11 cellular contexts compared by ENCODE assay signal in the genomic region with DNA sequence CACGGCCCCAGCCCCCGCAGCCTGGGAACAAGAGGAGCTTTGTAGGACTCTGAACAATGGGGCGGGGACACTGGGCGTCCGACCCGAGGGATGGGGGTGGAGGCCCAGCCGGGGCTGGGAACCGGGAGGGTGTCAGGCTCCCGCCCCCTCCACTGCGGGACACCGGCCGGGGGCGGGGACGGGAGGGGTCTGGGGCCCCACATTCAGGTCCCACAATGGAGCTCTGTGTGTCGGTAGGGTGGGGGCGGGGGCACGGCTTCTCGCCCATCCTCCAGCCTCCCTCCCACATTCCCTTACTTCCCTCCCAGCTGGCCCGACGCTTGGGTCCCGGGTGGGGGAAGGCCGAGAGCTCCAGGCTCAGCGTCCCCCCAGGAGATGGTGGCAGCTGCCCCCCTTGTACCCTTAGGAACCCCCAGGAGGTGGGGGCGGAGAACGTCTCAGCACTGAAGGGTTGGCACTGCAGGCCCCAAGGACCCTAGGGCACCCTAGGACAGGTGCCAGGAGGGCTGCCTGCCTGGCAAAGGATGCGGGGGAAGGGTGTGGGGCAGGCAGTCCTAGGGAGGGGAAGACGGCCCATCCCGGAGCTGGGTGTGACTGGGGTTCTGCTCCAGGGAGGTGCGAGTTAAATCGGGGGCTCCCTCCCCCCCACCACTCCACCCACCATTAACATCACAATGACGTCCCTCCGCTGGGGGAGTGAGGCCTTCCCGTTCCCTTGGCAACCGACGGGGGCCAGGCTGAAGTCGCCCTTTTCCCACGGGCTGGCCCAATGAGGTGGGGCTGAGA. TPM values are rescaled to one million over a fixed set of nuclear protein-coding genes. Genes with fewer than 3 reads are reported as not detected.
DNase-seq lines count a peak whose midpoint lies in the region; ATAC-seq lines count a peak whose summit lies in the region.
"Had no signal": no experiment of that assay in that cellular context is flagged by ENCODE, and none has a peak within 500 bp of the region (broad histone marks: within the 10 kb centered on the region; RNA-seq: fewer than 3 reads in every experiment).

No MANE protein-coding gene starts in this region.

- ATAC-seq in left ventricle myocardium superior (peak; percentile 76), HG03432 (IDR thresholded peaks at IDR 0.05; ENCODE audit: unreplicated experiment) (no peak)
- ATAC-seq: stimulated activated naive CD8-positive, alpha-beta T cell treated with anti-CD3 and anti-CD28 coated beads, Interleukin-15, Interleukin-2, amounts not matched to agents 100 U/mL and 50 U/mL, for 24 hours had no signal

- peak overlapping the region; percentile 85 for H3K9ac ChIP-seq in neuronal stem cell (ENCODE audit: low read depth, low read length, poor library complexity)

- no peak overlapping the region for H2BK12ac ChIP-seq in neuronal stem cell (ENCODE audit: low read length)

- H3K4ac ChIP-seq in neuronal stem cell (ENCODE audit: low read length), result peak overlapping the region; percentile 95

- H3K18ac ChIP-seq in neuronal stem cell (ENCODE audit: low read length), result peak overlapping the region; percentile 99

- peaks cover 30% of the 10 kb centered on the region for H3K79me1 ChIP-seq in neuronal stem cell (ENCODE audit: low read depth, low read length)

- peak overlapping the region; percentile 20 to 28 for H3K4me3 ChIP-seq in neuronal stem cell (ENCODE audit: low read length in 2 of 2)

- H2BK120ac ChIP-seq in neuronal stem cell (ENCODE audit: low read depth, low read length), result peak overlapping the region; percentile 95

- no peak overlapping the region for H3K14ac ChIP-seq in neuronal stem cell (ENCODE audit: low read length)

- H4K91ac ChIP-seq in neuronal stem cell (ENCODE audit: low read depth, low read length, poor library complexity), result peak overlapping the region; percentile 100

- intact Hi-C loops in left ventricle myocardium superior (cut with micrococcal nuclease), result no loop called here

- H2BK15ac ChIP-seq in neuronal stem cell (ENCODE audit: low read length), result no peak overlapping the region

- H3K23ac ChIP-seq in neuronal stem cell (ENCODE audit: low read depth, low read length, poor library complexity), result no peak overlapping the region

- H3K9me3 ChIP-seq in neuronal stem cell (replicated peaks in 1 of 2; ENCODE audit: control insufficient read depth in 2 of 2, insufficient read depth in 1 of 2, low read depth in 1 of 2, low read length in 2 of 2), result peaks cover 0 to 2% of the 10 kb centered on the region in 2 donors

- peaks cover 31 to 46% of the 10 kb centered on the region in 2 donors for H3K36me3 ChIP-seq in neuronal stem cell (replicated peaks in 1 of 2; ENCODE audit: control insufficient read depth in 2 of 2, insufficient read depth in 2 of 2, low read length in 2 of 2)

- peak overlapping the region; percentile 100 for H4K8ac ChIP-seq in neuronal stem cell (ENCODE audit: low read depth, low read length)

- peak overlapping the region; percentile 98 for H2AK5ac ChIP-seq in neuronal stem cell (ENCODE audit: low read depth, low read length)

- DNase-seq in COLO829 (ENCODE audit: low spot score), result peak; percentile 90
- DNase-seq in left ventricle myocardium superior, result peak; percentile 61
- DNase-seq in neuronal stem cell (ENCODE audit: low spot score), result peak; percentile 95
- no peak for DNase-seq in activated CD8-positive, alpha-beta memory T cell treated with anti-CD3 and anti-CD28 coated beads, Interleukin-2, amount 50 U/mL, for 48 hours
- DNase-seq in GM19240 (ENCODE audit: insufficient read length, low spot score), result no peak
- no peak for DNase-seq in NCI-H226
- DNase-seq: NCI-H774; stimulated activated naive CD8-positive, alpha-beta T cell treated with anti-CD3 and anti-CD28 coated beads, Interleukin-15, Interleukin-2, amounts not matched to agents 100 U/mL and 50 U/mL, for 24 hours had no signal

- no CpG with 5 or more reads among the region's 37 CpGs for WGBS in neuronal stem cell (ENCODE audit: extremely low coverage in 2 of 2, insufficient read length in 2 of 2, insufficient replicate concordance in 1 of 2), 2 donors

- peak overlapping the region; percentile 72 for H2AFZ ChIP-seq in neuronal stem cell (ENCODE audit: low read length)

- H3K27me3 ChIP-seq in neuronal stem cell (ENCODE audit: control insufficient read depth in 3 of 3, insufficient read depth in 3 of 3, low read depth in 1 of 3, low read length in 3 of 3), result no peaks in the 10 kb centered on the region

- peak overlapping the region; percentile 95 for H3K27ac ChIP-seq in angular gyrus (ENCODE audit: low read depth, low read length)
- H3K27ac ChIP-seq in neuronal stem cell (replicated peaks; ENCODE audit: low read length), result peak overlapping the region; percentile 98

- peaks cover 42 to 53% of the 10 kb centered on the region in 2 donors for H3K4me1 ChIP-seq in neuronal stem cell (ENCODE audit: control insufficient read depth in 2 of 2, insufficient read depth in 1 of 2, low read depth in 1 of 2, low read length in 2 of 2)

- H2BK5ac ChIP-seq in neuronal stem cell (ENCODE audit: low read length), result peak overlapping the region; percentile 100

- H3K4me2 ChIP-seq in neuronal stem cell (ENCODE audit: insufficient read depth, low read length, poor library complexity, severe bottlenecking), result peak overlapping the region; percentile 85

RNA-seq across cellular contexts. Expression of gene TTYH1, which starts 5.3 kb away (rescaled TPM):
- 1.6 TPM for total RNA-seq in left ventricle myocardium superior
- 504 TPM for polyA plus RNA-seq in neuronal stem cell (2013, experiment 1 of 2)
- 501 TPM for polyA plus RNA-seq in neuronal stem cell (2013, experiment 2 of 2)

RNA-seq across cellular contexts. Expression of gene LENG8, which starts 28.4 kb away (rescaled TPM):
- total RNA-seq in left ventricle myocardium superior, result 69.1 TPM
- 151 TPM for polyA plus RNA-seq in neuronal stem cell (2013, experiment 1 of 2)
- polyA plus RNA-seq in neuronal stem cell (2013, experiment 2 of 2), result 130 TPM

RNA-seq across cellular contexts. Expression of gene LENG9, which starts 43.0 kb away (rescaled TPM):
- total RNA-seq in left ventricle myocardium superior, result 1.4 TPM
- polyA plus RNA-seq in neuronal stem cell (2013, experiment 1 of 2), result 1.3 TPM
- 0.91 TPM for polyA plus RNA-seq in neuronal stem cell (2013, experiment 2 of 2)

RNA-seq across cellular contexts. Expression of gene CDC42EP5, which starts 52.5 kb away (rescaled TPM):
- total RNA-seq in left ventricle myocardium superior, result 11.0 TPM
- polyA plus RNA-seq in neuronal stem cell (2013, experiment 1 of 2), result 12.2 TPM
- polyA plus RNA-seq in neuronal stem cell (2013, experiment 2 of 2), result 12.5 TPM
- total RNA-seq: T-helper 2 cell treated with Interferon-gamma antibody and Interleukin-4, amounts not matched to agents 100 ng/mL and 5 ng/mL, for 36 hours had no signal

RNA-seq across cellular contexts. Expression of gene LAIR1, which starts 55.8 kb away (rescaled TPM):
- 5.9 TPM for total RNA-seq in left ventricle myocardium superior
- not detected for polyA plus RNA-seq in neuronal stem cell (2013, experiment 1 of 2)
- not detected for polyA plus RNA-seq in neuronal stem cell (2013, experiment 2 of 2)

Comparison
In these comparisons a context has a peak if more than half of its experiments do, and no peak if none do; other contexts are left out.
1. DNase-seq: peak in COLO829 (single experiment), left ventricle myocardium superior (single experiment) and neuronal stem cell (single experiment); none in activated CD8-positive, alpha-beta memory T cell treated with anti-CD3 and anti-CD28 coated beads, Interleukin-2, amount 50 U/mL, for 48 hours (single experiment), GM19240 (single experiment) and NCI-H226 (single experiment).